Comparison of ENCODE assay signal across 33 cellular contexts in genomic region chr3:89612027-89612426, GRCh38.
A peak's percentile ranks its signal among the peaks of the same experiment; 100 is the strongest.
DNase-seq lines count a peak whose midpoint lies in the region; ATAC-seq and TF ChIP-seq lines count a peak whose summit lies in the region.
"Had no signal": no experiment of that assay in that cellular context is flagged by ENCODE, and none has a peak within 500 bp of the region (broad histone marks: within the 10 kb centered on the region; RNA-seq: fewer than 3 reads in every experiment).

No MANE protein-coding gene starts in this region.

- no peak overlapping the region for H3K4me3 Mint-ChIP-seq in glutamatergic neuron (ENCODE audit: unreplicated experiment)
- H3K4me3 Mint-ChIP-seq: B cell; CD14-positive monocyte; CD4-positive, alpha-beta memory T cell; CD4-positive, alpha-beta T cell; CD4-positive, CD25-positive, alpha-beta regulatory T cell; CD8-positive, alpha-beta memory T cell; CD8-positive, alpha-beta T cell had no signal

- ATAC-seq in HG03469 (IDR thresholded peaks at IDR 0.05; ENCODE audit: unreplicated experiment), result no peak
- ATAC-seq in GM18502 (IDR thresholded peaks at IDR 0.05; ENCODE audit: poor library complexity, unreplicated experiment), result no peak
- ATAC-seq: A549; CD8-positive, alpha-beta T cell had no signal

- no peaks in the 10 kb centered on the region for H3K36me3 Mint-ChIP-seq in glutamatergic neuron (ENCODE audit: unreplicated experiment)
- H3K36me3 Mint-ChIP-seq: CD14-positive monocyte; CD4-positive, alpha-beta memory T cell; CD4-positive, CD25-positive, alpha-beta regulatory T cell; CD8-positive, alpha-beta memory T cell; CD8-positive, alpha-beta T cell had no signal

- H3K27me3 ChIP-seq in A673 (replicated peaks; ENCODE audit: insufficient read depth, low read depth, low read length, poor library complexity), result no peaks in the 10 kb centered on the region
- H3K27me3 ChIP-seq: BE2C; BLaER1; BLaER1 treated with 17β-estradiol and CSF1 and Interleukin-3, amounts not matched to agents 10 nM and 100 nM had no signal

- H3K9me3 Mint-ChIP-seq in glutamatergic neuron (ENCODE audit: unreplicated experiment), result no peaks in the 10 kb centered on the region

- no TSS peak for BruUV-seq in A673 (replicated peaks; lab: Mats Ljungman, UMichigan)

- H3K36me3 ChIP-seq in A673 (ENCODE audit: insufficient read depth, low read length, poor library complexity, severe bottlenecking) (no peaks in the 10 kb centered on the region), HEK293 (ENCODE audit: control insufficient read depth in 2 of 2, insufficient read depth in 1 of 2, low read length in 2 of 2) (no peaks in the 10 kb centered on the region), SK-N-MC (ENCODE audit: insufficient read depth, low read length) (no peaks in the 10 kb centered on the region)
- H3K36me3 ChIP-seq: BE2C; BLaER1; BLaER1 treated with 17β-estradiol and CSF1 and Interleukin-3, amounts not matched to agents 10 nM and 100 nM had no signal

- no peaks in the 10 kb centered on the region for H3K4me1 ChIP-seq in A673 (ENCODE audit: insufficient read depth, low read length, poor library complexity, severe bottlenecking)
- H3K4me1 ChIP-seq in HEK293 (ENCODE audit: control insufficient read depth, insufficient read depth, low read length), result no peaks in the 10 kb centered on the region
- H3K4me1 ChIP-seq: A549; BE2C; BLaER1; BLaER1 treated with 17β-estradiol and CSF1 and Interleukin-3, amounts not matched to agents 10 nM and 100 nM had no signal

- no peak overlapping the region for H3K27ac ChIP-seq in A673 (ENCODE audit: low read depth, low read length, poor library complexity, severe bottlenecking)
- H3K27ac ChIP-seq in HEK293 (ENCODE audit: extremely low read depth, low read depth, low read length), result no peak overlapping the region
- peak overlapping the region; percentile 96 for H3K27ac ChIP-seq in SK-N-MC
- H3K27ac ChIP-seq: 22Rv1; A549; BLaER1; BLaER1 treated with 17β-estradiol and CSF1 and Interleukin-3, amounts not matched to agents 10 nM and 100 nM; C4-2B had no signal

- H3K4me1 Mint-ChIP-seq in glutamatergic neuron (ENCODE audit: low read depth, unreplicated experiment), result peaks cover under 1% of the 10 kb centered on the region
- H3K4me1 Mint-ChIP-seq: B cell; CD14-positive monocyte; CD4-positive, alpha-beta memory T cell; CD4-positive, CD25-positive, alpha-beta regulatory T cell; CD8-positive, alpha-beta memory T cell had no signal

- CTCF ChIA-PET in A673 (lab: Charles Lee) (no interaction called here), HEK293 (lab: Yijun Ruan, JAX) (no interaction called here)

- no peak overlapping the region for H3K4me3 ChIP-seq in A673 (ENCODE audit: low read depth, low read length, poor library complexity, severe bottlenecking)
- no peak overlapping the region for H3K4me3 ChIP-seq in HEK293 (ENCODE audit: low read depth, low read length)
- H3K4me3 ChIP-seq in SK-N-MC, result no peak overlapping the region
- H3K4me3 ChIP-seq: A549; BLaER1; BLaER1 treated with 17β-estradiol and CSF1 and Interleukin-3, amounts not matched to agents 10 nM and 100 nM had no signal

- intact Hi-C loops in A673 (cut with micrococcal nuclease; ENCODE audit: unreplicated experiment), result no loop called here

- peak; percentile 11 for DNase-seq in A673 (ENCODE audit: low spot score)
- peak; percentile 56 for DNase-seq in SK-N-MC (ENCODE audit: low read depth, low spot score)
- DNase-seq in glutamatergic neuron, result no peak
- DNase-seq: 8988T; ACHN; AML-193; BE2C; C1 segment of cervical spinal cord; Caco-2; Calu3; CD4-positive, alpha-beta memory T cell; CD4-positive, alpha-beta T cell; CD4-positive, CD25-positive, alpha-beta regulatory T cell; CD8-positive, alpha-beta memory T cell; CD8-positive, alpha-beta T cell; COR-L47; DMS 273 treated with DMSO at 0.1 percent for 48 hours; DMS153; DMS53; DMS79; DMS79 treated with DMSO at 0.1 percent for 48 hours; DND-41; EL had no signal

- no peak overlapping the region for H3K27ac Mint-ChIP-seq in glutamatergic neuron (ENCODE audit: unreplicated experiment)
- H3K27ac Mint-ChIP-seq: B cell; CD14-positive monocyte; CD4-positive, alpha-beta memory T cell; CD4-positive, alpha-beta T cell; CD4-positive, CD25-positive, alpha-beta regulatory T cell; CD8-positive, alpha-beta memory T cell; CD8-positive, alpha-beta T cell had no signal

- POLR2A ChIA-PET in A673 (lab: Charles Lee; ENCODE audit: low non-redundant PET), result no interaction called here
- POLR2A ChIA-PET in HEK293 (lab: Yijun Ruan, JAX), result no interaction called here

- TF ChIP-seq CTCF in A673 (conservative IDR thresholded peaks at IDR 0.05; ENCODE audit: low read depth, low read length) (no peak), HEK293 (tag by site-specific recombination; IDR thresholded peaks at IDR 0.05) (no peak), glutamatergic neuron (IDR thresholded peaks at IDR 0.05; ENCODE audit: partially characterized antibody, unreplicated experiment) (no peak)

- H3K27me3 Mint-ChIP-seq in glutamatergic neuron (ENCODE audit: unreplicated experiment), result peaks cover 2% of the 10 kb centered on the region
- H3K27me3 Mint-ChIP-seq: B cell; CD4-positive, alpha-beta memory T cell; CD4-positive, alpha-beta T cell; CD4-positive, CD25-positive, alpha-beta regulatory T cell; CD8-positive, alpha-beta memory T cell had no signal

- H3K9me3 ChIP-seq in A673 (ENCODE audit: low read depth, low read length, poor library complexity, severe bottlenecking) (no peaks in the 10 kb centered on the region), HEK293 (ENCODE audit: control insufficient read depth, insufficient read depth, low read depth, low read length) (no peaks in the 10 kb centered on the region), SK-N-MC (ENCODE audit: low read depth, low read length) (no peaks in the 10 kb centered on the region)
- H3K9me3 ChIP-seq: A549; BE2C; BLaER1; BLaER1 treated with 17β-estradiol and CSF1 and Interleukin-3, amounts not matched to agents 10 nM and 100 nM; Caco-2 had no signal

- H3K9ac ChIP-seq in SK-N-MC (ENCODE audit: insufficient read length), result no peak overlapping the region
- H3K9ac ChIP-seq: BLaER1; BLaER1 treated with 17β-estradiol and CSF1 and Interleukin-3, amounts not matched to agents 10 nM and 100 nM had no signal

TF ChIP-seq in HEK293, 187 proteins besides CTCF, POLR2A, EP300 and RAD21:
- TF ChIP-seq ZSCAN5A (tag by site-specific recombination; IDR thresholded peaks at IDR 0.05) (no peak), ZNF366 (tag by site-specific recombination; conservative IDR thresholded peaks at IDR 0.05) (peak; percentile 53; the same call in 1 of the 2 replicates)
